Comparison of ENCODE assay signal across 18 cellular contexts in the genomic region with DNA sequence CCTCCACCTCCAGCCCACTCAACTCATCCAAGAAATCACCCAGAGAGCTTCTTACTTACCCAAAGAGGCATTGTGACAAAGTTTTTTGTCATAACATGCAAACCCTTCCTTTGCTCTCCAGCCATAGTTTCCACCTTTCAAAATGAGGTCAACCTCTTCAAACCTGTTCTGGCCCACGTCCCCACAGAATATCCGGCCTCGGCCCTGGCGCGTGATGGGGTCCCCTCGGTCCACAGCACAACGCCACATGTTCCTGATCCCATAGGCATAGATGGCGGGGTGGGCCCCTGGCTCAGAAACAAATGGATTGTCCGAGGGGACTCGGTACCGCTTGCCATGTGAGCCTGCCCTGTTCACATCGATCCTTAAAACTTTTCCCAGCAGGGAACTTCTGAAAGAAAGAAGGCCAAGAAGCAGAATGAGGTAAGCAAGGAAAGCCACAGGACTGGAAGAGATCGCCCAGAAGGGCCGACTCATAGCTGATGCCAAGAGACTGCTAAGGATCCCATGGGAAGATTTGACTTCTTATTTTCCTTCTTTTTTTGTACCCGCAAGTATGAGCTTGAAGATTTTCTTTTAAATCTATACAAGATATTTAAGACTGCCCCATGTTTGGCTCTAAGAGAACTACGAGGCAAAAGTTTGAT. TPM values are rescaled to one million over a fixed set of nuclear protein-coding genes. Genes with fewer than 3 reads are reported as not detected.
DNase-seq lines count a peak whose midpoint lies in the region; ATAC-seq and TF ChIP-seq lines count a peak whose summit lies in the region.
"Had no signal": no experiment of that assay in that cellular context is flagged by ENCODE, and none has a peak within 500 bp of the region (broad histone marks: within the 10 kb centered on the region; RNA-seq: fewer than 3 reads in every experiment).

No MANE protein-coding gene starts in this region.

- H3K4me1 ChIP-seq in IMR-90 (ENCODE audit: control insufficient read depth, insufficient read depth, low read length) = no peaks in the 10 kb centered on the region
- H3K4me1 ChIP-seq: BE2C, Peyer's patch had no signal

- no peak overlapping the region for H2AK9ac ChIP-seq in IMR-90 (replicated peaks; ENCODE audit: low read depth, low read length, poor library complexity)

- H3K9ac ChIP-seq in IMR-90 (ENCODE audit: low read depth, low read length) = no peak overlapping the region

- H3K9me3 ChIP-seq in IMR-90 (ENCODE audit: control insufficient read depth, insufficient read depth, low read length) = no peaks in the 10 kb centered on the region
- H3K9me3 ChIP-seq: A549, BE2C, Peyer's patch had no signal

- DNase-seq in IMR-90 (peak; percentile 16), astrocyte of the hippocampus (ENCODE audit: low read depth, low spot score) (peak; percentile 57), fibroblast of peridontal ligament (ENCODE audit: extremely low read depth) (peak; percentile 85), GM03348 (ENCODE audit: low spot score) (no peak), NAMALWA (ENCODE audit: low spot score) (no peak), HK-2 (ENCODE audit: unreplicated experiment) (no peak)
- DNase-seq: BE2C, DMS79, NCI-H1105, NCI-H2029 treated with DMSO at 0.1 percent for 48 hours, NCI-H2171, NCI-H524 treated with DMSO at 0.1 percent for 48 hours, NCI-H82, Peyer's patch had no signal

- H3K23ac ChIP-seq in IMR-90 (ENCODE audit: low read depth, low read length) = no peak overlapping the region

- H4K8ac ChIP-seq in IMR-90 (ENCODE audit: low read depth in 2 of 2, low read length in 2 of 2) = no peak overlapping the region

- H4K91ac ChIP-seq in IMR-90 (ENCODE audit: insufficient read depth, low read depth, low read length) = no peak overlapping the region

- H3K4me2 ChIP-seq in IMR-90 (ENCODE audit: low read depth, low read length) = no peak overlapping the region
- H3K4me2 ChIP-seq: A549 had no signal

- no peaks in the 10 kb centered on the region for H3K27me3 ChIP-seq in IMR-90 (ENCODE audit: control insufficient read depth, insufficient read depth, low read length)
- H3K27me3 ChIP-seq: BE2C, Peyer's patch had no signal

- POLR2A ChIA-PET in IMR-90 (lab: Charles Lee; ENCODE audit: unreplicated experiment) = no interaction called here

- H3K79me1 ChIP-seq in IMR-90 (ENCODE audit: low read depth in 1 of 2, low read length in 2 of 2) = no peaks in the 10 kb centered on the region

- no peak overlapping the region for H2BK20ac ChIP-seq in IMR-90 (ENCODE audit: low read depth, low read length)

- H3K27ac ChIP-seq in IMR-90 (ENCODE audit: insufficient read depth, low read length) = no peak overlapping the region
- H3K27ac ChIP-seq: A549, Peyer's patch had no signal

- peak overlapping the region; percentile 68 for H2AFZ ChIP-seq in IMR-90 (replicated peaks; ENCODE audit: low read length, poor library complexity)

- TF ChIP-seq POLR2A in IMR-90 (IDR thresholded peaks at IDR 0.05; ENCODE audit: low read depth, low read length) = no peak

- BruUV-seq in IMR-90 (replicated peaks; lab: Mats Ljungman, UMichigan) = no TSS peak

- H4K20me1 ChIP-seq in IMR-90 (ENCODE audit: insufficient read depth, low read length) = no peaks in the 10 kb centered on the region

- TF ChIP-seq CTCF in IMR-90 (conservative IDR thresholded peaks at IDR 0.05; ENCODE audit: low read depth, low read length) = no peak

- no peaks in the 10 kb centered on the region for H3K9me1 ChIP-seq in IMR-90 (ENCODE audit: insufficient read depth, low read length)

- dilution Hi-C loops in IMR-90 (cut with HindIII; ENCODE audit: low sequenced_read_pairs, unreplicated experiment) = no loop called here

- no peak overlapping the region for H3K4me3 ChIP-seq in IMR-90 (ENCODE audit: insufficient read depth, low read depth, low read length)
- H3K4me3 ChIP-seq: A549, GM12878, Peyer's patch had no signal

- H3K4ac ChIP-seq in IMR-90 (ENCODE audit: low read depth, low read length) = no peak overlapping the region

- in situ Hi-C loops in IMR-90 (cut with MboI; ENCODE audit: low sequenced_read_pairs) = no loop called here

- CTCF ChIA-PET in IMR-90 (lab: Yijun Ruan, JAX) = interaction anchor here (1.1 kb wide), 1 partner anchor 584 kb away, joined by 3 read pairs; no protein-coding TSS in a partner anchor

- H3K18ac ChIP-seq in IMR-90 (ENCODE audit: low read depth, low read length) = no peak overlapping the region

- ATAC-seq in IMR-90 (ENCODE audit: low read depth) = no peak
- no peak for ATAC-seq in GM18870 (IDR thresholded peaks at IDR 0.05; ENCODE audit: unreplicated experiment)
- ATAC-seq: A549, GM12878, SK-N-SH treated with all-trans-retinoic acid at 6 μM for 48 hours had no signal

- H2BK5ac ChIP-seq in IMR-90 (ENCODE audit: low read depth, low read length, poor library complexity, severe bottlenecking) = no peak overlapping the region

- no peaks in the 10 kb centered on the region for H3K36me3 ChIP-seq in IMR-90 (ENCODE audit: control insufficient read depth, insufficient read depth, low read length)
- H3K36me3 ChIP-seq: BE2C, Peyer's patch had no signal

- no peak overlapping the region for H2AK5ac ChIP-seq in IMR-90 (ENCODE audit: low read depth, low read length)

- H3K56ac ChIP-seq in IMR-90 (ENCODE audit: extremely low read depth, insufficient read depth, low read length) = no peak overlapping the region

- intact Hi-C loops in IMR-90 (cut with micrococcal nuclease) = no loop called here

- no peak for TF ChIP-seq RAD21 in IMR-90 (IDR thresholded peaks at IDR 0.05; ENCODE audit: low read length)

- H2BK120ac ChIP-seq in IMR-90 (ENCODE audit: low read depth, low read length) = no peak overlapping the region

- no CpG with 5 or more reads among the region's 16 CpGs for WGBS in IMR-90 (ENCODE audit: extremely low coverage in 2 of 2, insufficient read length in 1 of 2), 2 experiments

- no peak overlapping the region for H2BK15ac ChIP-seq in IMR-90 (ENCODE audit: low read depth, low read length)

- no peak overlapping the region for H4K5ac ChIP-seq in IMR-90 (ENCODE audit: low read depth, low read length)

- no peak overlapping the region for H3K14ac ChIP-seq in IMR-90 (replicated peaks; ENCODE audit: low read depth, low read length)

TF ChIP-seq in IMR-90, 13 proteins besides CTCF, POLR2A, EP300 and RAD21:
- no peak for TF ChIP-seq MAZ (IDR thresholded peaks at IDR 0.05; ENCODE audit: borderline replicate concordance, low read depth, low read length)
- TF ChIP-seq RCOR1 (IDR thresholded peaks at IDR 0.05; ENCODE audit: insufficient replicate concordance, low read length) = no peak
- TF ChIP-seq, protein P1, sequence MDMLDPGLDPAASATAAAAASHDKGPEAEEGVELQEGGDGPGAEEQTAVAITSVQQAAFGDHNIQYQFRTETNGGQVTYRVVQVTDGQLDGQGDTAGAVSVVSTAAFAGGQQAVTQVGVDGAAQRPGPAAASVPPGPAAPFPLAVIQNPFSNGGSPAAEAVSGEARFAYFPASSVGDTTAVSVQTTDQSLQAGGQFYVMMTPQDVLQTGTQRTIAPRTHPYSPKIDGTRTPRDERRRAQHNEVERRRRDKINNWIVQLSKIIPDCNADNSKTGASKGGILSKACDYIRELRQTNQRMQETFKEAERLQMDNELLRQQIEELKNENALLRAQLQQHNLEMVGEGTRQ (IDR thresholded peaks at IDR 0.05; ENCODE audit: low read depth, low read length) = no peak
- no peak for TF ChIP-seq SMC3 (IDR thresholded peaks at IDR 0.05; ENCODE audit: low read depth, low read length)
- TF ChIP-seq, protein P2, sequence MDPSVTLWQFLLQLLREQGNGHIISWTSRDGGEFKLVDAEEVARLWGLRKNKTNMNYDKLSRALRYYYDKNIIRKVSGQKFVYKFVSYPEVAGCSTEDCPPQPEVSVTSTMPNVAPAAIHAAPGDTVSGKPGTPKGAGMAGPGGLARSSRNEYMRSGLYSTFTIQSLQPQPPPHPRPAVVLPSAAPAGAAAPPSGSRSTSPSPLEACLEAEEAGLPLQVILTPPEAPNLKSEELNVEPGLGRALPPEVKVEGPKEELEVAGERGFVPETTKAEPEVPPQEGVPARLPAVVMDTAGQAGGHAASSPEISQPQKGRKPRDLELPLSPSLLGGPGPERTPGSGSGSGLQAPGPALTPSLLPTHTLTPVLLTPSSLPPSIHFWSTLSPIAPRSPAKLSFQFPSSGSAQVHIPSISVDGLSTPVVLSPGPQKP (IDR thresholded peaks at IDR 0.05; ENCODE audit: borderline replicate concordance, low read depth, low read length) = no peak
- TF ChIP-seq CHD1 (IDR thresholded peaks at IDR 0.05; ENCODE audit: low read depth, low read length) = no peak
TF ChIP-seq in IMR-90: peak in this region for 0.

RNA-seq across cellular contexts. Expression of gene HHIPL2, which starts 7.8 kb away (rescaled TPM):
- total RNA-seq in IMR-90 (2012; rRNA removed) = under 0.01 TPM in 1 of 2 replicates, not detected in the other
- polyA plus RNA-seq in IMR-90 (2012; rRNA removed) = 0.12 and 0.17 TPM in 2 replicates
- 0.02 and 0.29 TPM in 2 replicates for polyA plus RNA-seq in IMR-90 (2012; cell fraction: cytosol; rRNA removed)
- polyA plus RNA-seq in IMR-90 (2012; cell fraction: nucleus; rRNA removed; ENCODE audit: low replicate concordance) = 0.41 and 2.6 TPM in 2 replicates

RNA-seq across cellular contexts. Expression of gene TAF1A, which starts 49.7 kb away (rescaled TPM):
- 5.4 and 10.0 TPM in 2 replicates for total RNA-seq in IMR-90 (2012; rRNA removed)
- 2.4 and 3.8 TPM in 2 replicates for polyA plus RNA-seq in IMR-90 (2012; rRNA removed)
- 0.41 and 1.2 TPM in 2 replicates for polyA plus RNA-seq in IMR-90 (2012; cell fraction: cytosol; rRNA removed)
- 0.76 and 7.2 TPM in 2 replicates for polyA plus RNA-seq in IMR-90 (2012; cell fraction: nucleus; rRNA removed; ENCODE audit: low replicate concordance)

Comparison
In these comparisons a context has a peak if more than half of its experiments do, and no peak if none do; other contexts are left out.
1. DNase-seq: peak in IMR-90 (single experiment), astrocyte of the hippocampus (single experiment) and fibroblast of peridontal ligament (single experiment); none in GM03348 (single experiment), NAMALWA (single experiment) and HK-2 (single experiment).